In genomic region chr22:42913874-42914510, GRCh38 we compare ENCODE assay signal across 1 cellular context.
A peak's percentile ranks its signal among the peaks of the same experiment; 100 is the strongest.
TF ChIP-seq lines count a peak whose summit lies in the region.

No MANE protein-coding gene starts in this region.

TF ChIP-seq in HepG2, 621 proteins besides CTCF, POLR2A, EP300 and RAD21 (continued from another document and continues in another):
- TF ChIP-seq TEAD2 (CRISPR knock-in tag; IDR thresholded peaks at IDR 0.05), result no peak
- TF ChIP-seq HNF1A (IDR thresholded peaks at IDR 0.05; ENCODE audit: low read depth), result no peak; the same call in 1 of the 2 replicates
- no peak for TF ChIP-seq HNF1A (CRISPR knock-in tag; IDR thresholded peaks at IDR 0.05; ENCODE audit: borderline replicate concordance)
- no peak for TF ChIP-seq SNAI1 (CRISPR knock-in tag; IDR thresholded peaks at IDR 0.05; ENCODE audit: borderline replicate concordance)
- peak; percentile 80 for TF ChIP-seq RARA (CRISPR knock-in tag; IDR thresholded peaks at IDR 0.05)
- TF ChIP-seq KLF9 (CRISPR knock-in tag; IDR thresholded peaks at IDR 0.05; ENCODE audit: low read depth), result no peak
- TF ChIP-seq HNF4G (IDR thresholded peaks at IDR 0.05; ENCODE audit: borderline replicate concordance, low read depth, low read length), result peak; percentile 97
- TF ChIP-seq HNF4G (CRISPR knock-in tag; IDR thresholded peaks at IDR 0.05; ENCODE audit: borderline replicate concordance, low read depth), result peak; percentile 82; the same call in 1 of the 2 replicates
- no peak for TF ChIP-seq TFDP2 (CRISPR knock-in tag; IDR thresholded peaks at IDR 0.05)
- peak; percentile 4; the same call in 1 of the 2 replicates for TF ChIP-seq HNF1B (CRISPR knock-in tag; IDR thresholded peaks at IDR 0.05)
- TF ChIP-seq TAF1 (CRISPR knock-in tag; IDR thresholded peaks at IDR 0.05), result no peak
- no peak for TF ChIP-seq ZBTB46 (CRISPR knock-in tag; IDR thresholded peaks at IDR 0.05; ENCODE audit: borderline replicate concordance)
- TF ChIP-seq AKNA (CRISPR knock-in tag; IDR thresholded peaks at IDR 0.05; ENCODE audit: borderline replicate concordance), result no peak
- peak; percentile 33; the same call in 1 of the 2 replicates for TF ChIP-seq FOXK2 (IDR thresholded peaks at IDR 0.05)
- no peak for TF ChIP-seq ZNF275 (CRISPR knock-in tag; IDR thresholded peaks at IDR 0.05; ENCODE audit: borderline replicate concordance)
- no peak for TF ChIP-seq ZNF652 (CRISPR knock-in tag; IDR thresholded peaks at IDR 0.05; ENCODE audit: borderline replicate concordance, low read depth)
- no peak for TF ChIP-seq NCOA1 (CRISPR knock-in tag; IDR thresholded peaks at IDR 0.05)
- no peak for TF ChIP-seq ZFAT (CRISPR knock-in tag; conservative IDR thresholded peaks at IDR 0.05)
- peak; percentile 86 for TF ChIP-seq GFI1 (CRISPR knock-in tag; IDR thresholded peaks at IDR 0.05; ENCODE audit: borderline replicate concordance)
- no peak; the same call in none of the 2 replicates for TF ChIP-seq GABPB1 (CRISPR knock-in tag; IDR thresholded peaks at IDR 0.05)
- TF ChIP-seq RORA (CRISPR knock-in tag; IDR thresholded peaks at IDR 0.05), result no peak
- no peak for TF ChIP-seq U2AF1 (optimal IDR thresholded peaks at IDR 0.05; ENCODE audit: low read depth, low read length)
- no peak for TF ChIP-seq MEIS2 (CRISPR knock-in tag; IDR thresholded peaks at IDR 0.05)
- no peak for TF ChIP-seq SMARCE1 (IDR thresholded peaks at IDR 0.05; ENCODE audit: borderline replicate concordance)
- TF ChIP-seq RAD51 (IDR thresholded peaks at IDR 0.05; ENCODE audit: borderline replicate concordance), result no peak
- no peak for TF ChIP-seq MNT (IDR thresholded peaks at IDR 0.05)
- TF ChIP-seq ZFP62 (CRISPR knock-in tag; IDR thresholded peaks at IDR 0.05), result no peak
- no peak for TF ChIP-seq ZBTB7A (CRISPR knock-in tag; IDR thresholded peaks at IDR 0.05)
- no peak for TF ChIP-seq NCOA5 (CRISPR knock-in tag; IDR thresholded peaks at IDR 0.05)
- peak; percentile 65; the same call in 1 of the 2 replicates for TF ChIP-seq FOXP1 (IDR thresholded peaks at IDR 0.05)
- peak; percentile 97 for TF ChIP-seq FOXP1 (CRISPR knock-in tag; IDR thresholded peaks at IDR 0.05)
- TF ChIP-seq DMAP1 (CRISPR knock-in tag; IDR thresholded peaks at IDR 0.05), result peak; percentile 62; the same call in 1 of the 2 replicates
- TF ChIP-seq FOXO1 (CRISPR knock-in tag; IDR thresholded peaks at IDR 0.05), result peak; percentile 99
- peak; percentile 55 for TF ChIP-seq MAX (IDR thresholded peaks at IDR 0.05)
- no peak for TF ChIP-seq JDP2 (CRISPR knock-in tag; IDR thresholded peaks at IDR 0.05; ENCODE audit: borderline replicate concordance)
- no peak for TF ChIP-seq IKZF4 (CRISPR knock-in tag; IDR thresholded peaks at IDR 0.05; ENCODE audit: borderline replicate concordance, low read depth, not compliant biosample characterization)
- peak; percentile 74; the same call in 1 of the 2 replicates for TF ChIP-seq ZNF281 (CRISPR knock-in tag; IDR thresholded peaks at IDR 0.05; ENCODE audit: borderline replicate concordance)
- TF ChIP-seq SOX13 (IDR thresholded peaks at IDR 0.05), result peak; percentile 71
- TF ChIP-seq SOX13 (CRISPR knock-in tag; conservative IDR thresholded peaks at IDR 0.05 in 1 of 2, IDR thresholded peaks at IDR 0.05 in 1 of 2), result peak in 1 of 2 experiments; percentile 90; a peak in 2 of 4 replicates
- no peak for TF ChIP-seq ZNF232 (CRISPR knock-in tag; IDR thresholded peaks at IDR 0.05; ENCODE audit: borderline replicate concordance)
- no peak; the same call in 1 of the 2 replicates for TF ChIP-seq TP53 (CRISPR knock-in tag; conservative IDR thresholded peaks at IDR 0.05)
- TF ChIP-seq ZNF644 (CRISPR knock-in tag; IDR thresholded peaks at IDR 0.05; ENCODE audit: low read depth), result peak; percentile 75; the same call in 1 of the 2 replicates
- no peak for TF ChIP-seq ZBTB3 (CRISPR knock-in tag; IDR thresholded peaks at IDR 0.05; ENCODE audit: borderline replicate concordance, low read depth)
- no peak for TF ChIP-seq DR1 (CRISPR knock-in tag; IDR thresholded peaks at IDR 0.05)
- TF ChIP-seq ZNF496 (CRISPR knock-in tag; IDR thresholded peaks at IDR 0.05; ENCODE audit: insufficient replicate concordance), result no peak
- no peak for TF ChIP-seq LCORL (IDR thresholded peaks at IDR 0.05)
- TF ChIP-seq LCORL (CRISPR knock-in tag; IDR thresholded peaks at IDR 0.05), result peak; percentile 60
